In the genomic region with DNA sequence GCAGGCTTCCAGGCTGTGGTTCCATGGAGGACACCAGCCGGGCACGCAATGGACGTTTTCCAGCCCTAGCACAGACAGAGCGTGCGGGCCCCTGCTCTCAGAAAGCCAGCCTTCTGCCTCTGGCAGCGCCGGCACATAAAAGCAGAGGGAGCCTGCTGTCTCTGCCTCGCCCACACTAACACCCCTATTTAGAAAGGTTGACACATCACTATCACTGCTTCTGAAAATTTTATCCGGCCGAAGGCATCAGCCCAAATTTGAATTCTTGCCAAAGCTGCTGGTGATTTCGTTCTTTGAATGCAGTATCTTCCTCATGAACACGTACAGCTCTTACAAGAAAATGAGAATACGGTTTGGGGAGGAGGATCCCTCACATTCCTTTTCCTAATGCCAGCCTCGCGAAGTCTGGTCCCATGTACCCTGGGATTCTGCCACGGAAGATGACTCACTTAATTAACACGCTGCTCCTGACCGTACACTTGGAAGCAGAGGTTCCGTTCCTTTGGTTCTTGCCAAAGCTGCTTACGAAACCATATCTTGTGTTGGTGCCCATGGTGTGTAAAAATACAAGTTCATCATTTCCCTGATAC, we compare ENCODE assay signal across 8 cellular contexts. TPM values are rescaled to one million over a fixed set of nuclear protein-coding genes. Genes with fewer than 3 reads are reported as not detected.
DNase-seq lines count a peak whose midpoint lies in the region; ATAC-seq and TF ChIP-seq lines count a peak whose summit lies in the region.

No MANE protein-coding gene starts in this region.

- TF ChIP-seq POLR2A in stomach (IDR thresholded peaks at IDR 0.05) = no peak

- H3K27me3 ChIP-seq in stomach = no peaks in the 10 kb centered on the region

- peaks cover 21 to 49% (median 43%) of the 10 kb centered on the region in 4 donors for H3K4me1 ChIP-seq in stomach

- 34 to 63% (median 51%) methylated on average over 14 to 20 of the region's 20 CpGs for WGBS in stomach, 5 donors

- intact Hi-C loops in left colon (cut with DNase I, micrococcal nuclease) = no loop called here
- intact Hi-C loops in stomach (cut with DNase I; ENCODE audit: low total_unique reads) = no loop called here

- DNase-seq in G401 (ENCODE audit: low spot score) = peak; percentile 80
- DNase-seq in NCI-H69 (lab: John Stamatoyannopoulos, UW) = peak; percentile 58
- peak; percentile 73 for DNase-seq in cerebellar cortex (ENCODE audit: low spot score)
- peak; percentile 22 to 66 for DNase-seq in left colon
- peak; percentile 35 for DNase-seq in stomach
- DNase-seq in GM13977 (ENCODE audit: low spot score) = no peak
- DNase-seq in NCI-H524 treated with DMSO at 0.1 percent for 48 hours (lab: John Stamatoyannopoulos, UW) = no peak

- no peaks in the 10 kb centered on the region for H3K36me3 ChIP-seq in stomach

- TF ChIP-seq EP300 in stomach (IDR thresholded peaks at IDR 0.05) = no peak

- peak overlapping the region; percentile 92 to 98 (median 95) for H3K27ac ChIP-seq in stomach

- TF ChIP-seq CTCF in stomach (IDR thresholded peaks at IDR 0.05) (no peak), GM13977 (IDR thresholded peaks at IDR 0.05; ENCODE audit: extremely low read depth, insufficient read depth, missing control alignments) (no peak)

- ATAC-seq in left colon (no peak), HG03520 (IDR thresholded peaks at IDR 0.05; ENCODE audit: unreplicated experiment) (no peak)

- in situ Hi-C loops in G401 (cut with HindIII; ENCODE audit: low sequenced_read_pairs) (no loop called here), GM13977 (cut with MboI; ENCODE audit: low pct_unique_long_range_greater_than_20kb, low sequenced_read_pairs, unreplicated experiment) (no loop called here)

- no peaks in the 10 kb centered on the region for H3K9me3 ChIP-seq in stomach

- peak overlapping the region; percentile 54 to 83 (median 69) for H3K4me3 ChIP-seq in stomach

RNA-seq across cellular contexts. Expression of a gene that starts 1.3 kb away (rescaled TPM):
- 33.8 and 39.3 TPM in 2 replicates for total RNA-seq in G401 (2014; rRNA removed; shearing (Covaris generic))
- 10 to 100 TPM; 21.2 to 23.2 TPM for total RNA-seq in left colon
- total RNA-seq in stomach = 100 to 1,000 TPM in 1 of 5 donors, 10 to 100 TPM in 3, 1 to 10 TPM in 1; 6.7 to 102 (median 57.8) TPM
- polyA plus RNA-seq in stomach = 10 to 100 TPM; 15.4 to 19.7 (median 16.2) TPM

RNA-seq across cellular contexts. Expression of a gene that starts 22.4 kb away (rescaled TPM):
- total RNA-seq in G401 (2014; rRNA removed; shearing (Covaris generic)) = 13.0 and 13.7 TPM in 2 replicates
- total RNA-seq in left colon (10 to 100 TPM; 60.6 to 61.8 TPM), stomach (100 to 1,000 TPM in 1 of 5 donors, 10 to 100 TPM in 2, 1 to 10 TPM in 2; 5.8 to 149 (median 12.5) TPM)
- 10 to 100 TPM; 20.8 to 24.5 (median 22.6) TPM for polyA plus RNA-seq in stomach

RNA-seq across cellular contexts. Expression of a gene that starts 27.1 kb away (rescaled TPM):
- 312 and 362 TPM in 2 replicates for total RNA-seq in G401 (2014; rRNA removed; shearing (Covaris generic))
- total RNA-seq in left colon = 10 to 100 TPM; 38.4 to 39.1 TPM
- 100 to 1,000 TPM in 1 of 5 donors, 10 to 100 TPM in 4; 23.3 to 187 (median 49.0) TPM for total RNA-seq in stomach
- polyA plus RNA-seq in stomach = 10 to 100 TPM; 84.0 to 97.7 (median 95.6) TPM

RNA-seq across cellular contexts. Expression of a gene that starts 42.4 kb away (rescaled TPM):
- total RNA-seq in G401 (2014; rRNA removed; shearing (Covaris generic)) = 53.0 and 60.8 TPM in 2 replicates
- 100 to 1,000 TPM; 116 to 130 TPM for total RNA-seq in left colon
- total RNA-seq in stomach = 100 to 1,000 TPM in 4 of 5 donors, 10 to 100 TPM in 1; 20.7 to 364 (median 162) TPM
- polyA plus RNA-seq in stomach = 10 to 100 TPM; 27.7 to 54.4 (median 33.9) TPM

RNA-seq across cellular contexts. Expression of a gene that starts 53.8 kb away (rescaled TPM):
- 250 and 260 TPM in 2 replicates for total RNA-seq in G401 (2014; rRNA removed; shearing (Covaris generic))
- total RNA-seq in left colon = 10 to 100 TPM; 47.7 to 48.2 TPM
- 100 to 1,000 TPM in 1 of 5 donors, 10 to 100 TPM in 3, 1 to 10 TPM in 1; 9.9 to 106 (median 30.7) TPM for total RNA-seq in stomach
- 100 to 1,000 TPM in 1 of 3 donors, 10 to 100 TPM in 2; 78.8 to 100 (median 83.4) TPM for polyA plus RNA-seq in stomach

Comparison
In these comparisons a context has a peak if more than half of its experiments do, and no peak if none do; other contexts are left out.
1. DNase-seq: peak in G401 (single experiment), NCI-H69 (single experiment), cerebellar cortex (single experiment), left colon (2 of 2) and stomach (single experiment); none in GM13977 (single experiment) and NCI-H524 treated with DMSO at 0.1 percent for 48 hours (single experiment).